In genomic region chr3:42600958-42601675, GRCh38 we compare ENCODE assay signal across 8 cellular contexts. TPM values are rescaled to one million over a fixed set of nuclear protein-coding genes. Genes with fewer than 3 reads are reported as not detected.
DNase-seq lines count a peak whose midpoint lies in the region; ATAC-seq and TF ChIP-seq lines count a peak whose summit lies in the region.

No MANE protein-coding gene starts in this region.

- intact Hi-C loops in left colon (cut with DNase I, micrococcal nuclease) = loop anchor here in 1 of 2 donors (10.0 kb wide), 1 partner anchor 144 kb away; no protein-coding TSS in a partner anchor

- H3K27me3 ChIP-seq in HUES6 (ENCODE audit: control insufficient read depth, insufficient read depth, low read length) = no peaks in the 10 kb centered on the region

- no peaks in the 10 kb centered on the region for H3K9me3 ChIP-seq in HUES6 (ENCODE audit: control insufficient read depth, insufficient read depth, low read depth, low read length)

- H3K4me1 ChIP-seq in HUES6 (ENCODE audit: control insufficient read depth, insufficient read depth, low read length) = peaks cover 4% of the 10 kb centered on the region

- H3K4me3 Mint-ChIP-seq in chondrocyte (ENCODE audit: unreplicated experiment) = peak overlapping the region; percentile 94

- TF ChIP-seq CTCF in chondrocyte (IDR thresholded peaks at IDR 0.05) = no peak

- peak overlapping the region; percentile 81 for H3K4me3 ChIP-seq in HUES6 (ENCODE audit: low read depth, low read length)

- H3K27me3 Mint-ChIP-seq in chondrocyte (ENCODE audit: low read depth) = no peaks in the 10 kb centered on the region

- H3K9me3 Mint-ChIP-seq in chondrocyte (ENCODE audit: low read depth) = peaks cover 4% of the 10 kb centered on the region

- peak; percentile 25 for DNase-seq in GM04503 (ENCODE audit: low read depth)
- DNase-seq in T-helper 2 cell = peak in 4 of 5 experiments; percentile 31 to 71 (median 44)
- DNase-seq in chondrocyte (ENCODE audit: low spot score) = no peak
- DNase-seq in left colon = peak; percentile 63 to 69
- peak; percentile 68 to 69 for DNase-seq in stimulated activated CD4-positive, alpha-beta T cell treated with anti-CD3 and anti-CD28 coated beads, Interleukin-2, amount 100 ng/mL, for 24 hours
- DNase-seq in NCI-H2081 treated with DMSO at 0.1 percent for 48 hours (lab: John Stamatoyannopoulos, UW) = no peak

- peaks cover 9% of the 10 kb centered on the region for H3K36me3 Mint-ChIP-seq in chondrocyte (ENCODE audit: low read depth)

- peak overlapping the region; percentile 95 for H3K9ac ChIP-seq in HUES6 (ENCODE audit: low read length)

- peaks cover 14% of the 10 kb centered on the region for H3K36me3 ChIP-seq in HUES6 (ENCODE audit: control insufficient read depth, insufficient read depth, low read length)

- peak overlapping the region; percentile 99 for H3K27ac Mint-ChIP-seq in chondrocyte (ENCODE audit: unreplicated experiment)

- H3K4me1 Mint-ChIP-seq in chondrocyte (ENCODE audit: low read depth) = peaks cover 53% of the 10 kb centered on the region

- peak overlapping the region; percentile 78 for H3K27ac ChIP-seq in HUES6 (ENCODE audit: low read depth, low read length)

- ATAC-seq in GM21447 (IDR thresholded peaks at IDR 0.05; ENCODE audit: unreplicated experiment) = peak; percentile 31
- peak; percentile 54 for ATAC-seq in left colon

RNA-seq across cellular contexts. Expression of gene NKTR, which starts 0.6 kb away (rescaled TPM):
- total RNA-seq in chondrocyte (49.7 to 71.5 TPM (median 50.0 TPM) in 3 replicates), left colon (10 to 100 TPM; 54.1 to 63.9 TPM)

RNA-seq across cellular contexts. Expression of gene SS18L2, which starts 10.5 kb away (rescaled TPM):
- total RNA-seq in chondrocyte = 13.5 to 18.5 TPM (median 14.5 TPM) in 3 replicates
- 10 to 100 TPM; 19.0 to 20.5 TPM for total RNA-seq in left colon

RNA-seq across cellular contexts. Expression of gene SEC22C, which starts 19.4 kb away (rescaled TPM):
- total RNA-seq in chondrocyte (49.8 to 55.8 TPM (median 55.0 TPM) in 3 replicates), left colon (10 to 100 TPM; 11.4 to 15.2 TPM)

RNA-seq across cellular contexts. Expression of gene ZBTB47, which starts 52.4 kb away (rescaled TPM):
- total RNA-seq in chondrocyte (38.8 to 44.4 TPM (median 40.0 TPM) in 3 replicates), left colon (10 to 100 TPM in 1 of 2 donors, 1 to 10 TPM in 1; 5.7 to 11.8 TPM)

Comparison
In these comparisons a context has a peak if more than half of its experiments do, and no peak if none do; other contexts are left out.
1. DNase-seq: peak in GM04503 (single experiment), T-helper 2 cell (4 of 5), left colon (2 of 2) and stimulated activated CD4-positive, alpha-beta T cell treated with anti-CD3 and anti-CD28 coated beads, Interleukin-2, amount 100 ng/mL, for 24 hours (2 of 2); none in chondrocyte (single experiment) and NCI-H2081 treated with DMSO at 0.1 percent for 48 hours (single experiment).